ENCODE assay signal across 18 cellular contexts in genomic region chr12:5997260-5997659, GRCh38. TPM values are rescaled to one million over a fixed set of nuclear protein-coding genes. Genes with fewer than 3 reads are reported as not detected.
DNase-seq lines count a peak whose midpoint lies in the region; ATAC-seq, FAIRE-seq and TF ChIP-seq lines count a peak whose summit lies in the region.
"Had no signal": no experiment of that assay in that cellular context is flagged by ENCODE, and none has a peak within 500 bp of the region (broad histone marks: within the 10 kb centered on the region; RNA-seq: fewer than 3 reads in every experiment).

No MANE protein-coding gene starts in this region.

- H3K4me1 ChIP-seq in MM.1S (ENCODE audit: low read length) (peaks cover 8% of the 10 kb centered on the region; the same call in 1 of the 2 replicates), esophagus squamous epithelium (peaks cover 0 to 18% (median 0%) of the 10 kb centered on the region in 3 donors)
- H3K4me1 ChIP-seq: A549 had no signal

- H3K36me3 ChIP-seq in MM.1S (replicated peaks; ENCODE audit: insufficient read depth, low read length) = no peaks in the 10 kb centered on the region
- peaks cover 0 to 28% (median 0%) of the 10 kb centered on the region in 3 donors for H3K36me3 ChIP-seq in esophagus squamous epithelium

- peak overlapping the region; percentile 15; the same call in 1 of the 2 replicates for H3K4me2 ChIP-seq in MM.1S (ENCODE audit: low read depth, low read length)
- H3K4me2 ChIP-seq: A549 had no signal

- peak; percentile 52 for DNase-seq in activated CD4-positive, alpha-beta T cell treated with anti-CD3 and anti-CD28 coated beads, Interleukin-2, amount 10 ng/mL, durations not matched to agents 24 days and 14 days
- no peak for DNase-seq in activated CD4-positive, alpha-beta T cell treated with anti-CD3 and anti-CD28 coated beads, Interleukin-2, amount 10 ng/mL, durations not matched to agents 7 days and 5 days
- no peak for DNase-seq in D721Med (ENCODE audit: insufficient read length, low spot score)
- peak; percentile 44 for DNase-seq in MM.1S
- no peak for DNase-seq in neural crest cell (ENCODE audit: low read depth, low spot score)
- no peak for DNase-seq in esophagus squamous epithelium (lab: John Stamatoyannopoulos, UW)
- no peak for DNase-seq in CD4-positive, alpha-beta T cell
- DNase-seq: AML-193; CD4-positive, alpha-beta memory T cell; DMS79 treated with DMSO at 0.1 percent for 48 hours; GF-D8; H9; IMR-90 had no signal

- H3K4me3 Mint-ChIP-seq in activated CD4-positive, alpha-beta T cell treated with anti-CD3 and anti-CD28 coated beads, Interleukin-2, amount 10 ng/mL, durations not matched to agents 24 days and 14 days = no peak overlapping the region
- H3K4me3 Mint-ChIP-seq in activated CD4-positive, alpha-beta T cell treated with anti-CD3 and anti-CD28 coated beads, Interleukin-2, amount 10 ng/mL, durations not matched to agents 7 days and 5 days = no peak overlapping the region
- no peak overlapping the region for H3K4me3 Mint-ChIP-seq in neural crest cell
- no peak overlapping the region for H3K4me3 Mint-ChIP-seq in CD4-positive, alpha-beta T cell
- H3K4me3 Mint-ChIP-seq: CD4-positive, alpha-beta memory T cell; H9 had no signal

- H3K9me3 ChIP-seq in MM.1S (replicated peaks; ENCODE audit: insufficient read depth, low read length) (no peaks in the 10 kb centered on the region), esophagus squamous epithelium (no peaks in the 10 kb centered on the region)
- no peaks in the 10 kb centered on the region for H3K9me3 ChIP-seq in CD4-positive, alpha-beta T cell (ENCODE audit: control insufficient read depth, low read length)
- H3K9me3 ChIP-seq: A549 had no signal

- H3K36me3 Mint-ChIP-seq in activated CD4-positive, alpha-beta T cell treated with anti-CD3 and anti-CD28 coated beads, Interleukin-2, amount 10 ng/mL, durations not matched to agents 24 days and 14 days (ENCODE audit: low read depth) = no peaks in the 10 kb centered on the region
- H3K36me3 Mint-ChIP-seq in activated CD4-positive, alpha-beta T cell treated with anti-CD3 and anti-CD28 coated beads, Interleukin-2, amount 10 ng/mL, durations not matched to agents 7 days and 5 days (ENCODE audit: low read depth) = no peaks in the 10 kb centered on the region
- H3K36me3 Mint-ChIP-seq in neural crest cell (ENCODE audit: low read depth) = no peaks in the 10 kb centered on the region
- no peaks in the 10 kb centered on the region for H3K36me3 Mint-ChIP-seq in CD4-positive, alpha-beta T cell (ENCODE audit: low read depth)
- H3K36me3 Mint-ChIP-seq: CD4-positive, alpha-beta memory T cell had no signal

- no peaks in the 10 kb centered on the region for H3F3A ChIP-seq in MM.1S (ENCODE audit: insufficient read depth, low read length)

- peak overlapping the region; percentile 47; the same call in 1 of the 2 replicates for H2AFZ ChIP-seq in MM.1S (ENCODE audit: low read length)

- H3K9ac ChIP-seq in MM.1S (ENCODE audit: low read length) = no peak overlapping the region

- peak; percentile 41 for FAIRE-seq in D721Med (lab: Jason Lieb, UNC)
- FAIRE-seq: A549, H1 had no signal

- H3K27me3 ChIP-seq in MM.1S (replicated peaks; ENCODE audit: insufficient read depth, low read length) (no peaks in the 10 kb centered on the region), esophagus squamous epithelium (peaks cover 0 to 10% (median 0%) of the 10 kb centered on the region in 4 donors)
- peaks cover 5% of the 10 kb centered on the region for H3K27me3 ChIP-seq in CD4-positive, alpha-beta T cell (ENCODE audit: control insufficient read depth, insufficient read depth, low read length)

- no peak for ATAC-seq in GM21528 (IDR thresholded peaks at IDR 0.05; ENCODE audit: low FRiP score, unreplicated experiment)
- ATAC-seq in CD4-positive, alpha-beta T cell (ENCODE audit: poor library complexity) = no peak
- ATAC-seq: A549 had no signal

- H3K79me2 ChIP-seq in MM.1S (ENCODE audit: low read length) = no peaks in the 10 kb centered on the region

- no peaks in the 10 kb centered on the region for H3K4me1 Mint-ChIP-seq in activated CD4-positive, alpha-beta T cell treated with anti-CD3 and anti-CD28 coated beads, Interleukin-2, amount 10 ng/mL, durations not matched to agents 24 days and 14 days
- H3K4me1 Mint-ChIP-seq in activated CD4-positive, alpha-beta T cell treated with anti-CD3 and anti-CD28 coated beads, Interleukin-2, amount 10 ng/mL, durations not matched to agents 7 days and 5 days = no peaks in the 10 kb centered on the region
- no peaks in the 10 kb centered on the region for H3K4me1 Mint-ChIP-seq in neural crest cell
- H3K4me1 Mint-ChIP-seq in CD4-positive, alpha-beta T cell (ENCODE audit: low read depth) = no peaks in the 10 kb centered on the region
- H3K4me1 Mint-ChIP-seq: CD4-positive, alpha-beta memory T cell; H9 had no signal

- TF ChIP-seq POLR2A in esophagus squamous epithelium (IDR thresholded peaks at IDR 0.05) = no peak

- POLR2A ChIA-PET in activated CD4-positive, alpha-beta T cell treated with anti-CD3 and anti-CD28 coated beads, Interleukin-2, amount 10 ng/mL, durations not matched to agents 7 days and 5 days (lab: Charles Lee) = no interaction called here
- POLR2A ChIA-PET in CD4-positive, alpha-beta T cell (lab: Charles Lee) = no interaction called here

- H3K27me3 Mint-ChIP-seq in activated CD4-positive, alpha-beta T cell treated with anti-CD3 and anti-CD28 coated beads, Interleukin-2, amount 10 ng/mL, durations not matched to agents 24 days and 14 days = peaks cover 12% of the 10 kb centered on the region
- H3K27me3 Mint-ChIP-seq in activated CD4-positive, alpha-beta T cell treated with anti-CD3 and anti-CD28 coated beads, Interleukin-2, amount 10 ng/mL, durations not matched to agents 7 days and 5 days = peaks cover 13% of the 10 kb centered on the region
- no peaks in the 10 kb centered on the region for H3K27me3 Mint-ChIP-seq in neural crest cell (ENCODE audit: low read depth)
- peaks cover 55% of the 10 kb centered on the region for H3K27me3 Mint-ChIP-seq in CD4-positive, alpha-beta T cell

- H3K27ac Mint-ChIP-seq in activated CD4-positive, alpha-beta T cell treated with anti-CD3 and anti-CD28 coated beads, Interleukin-2, amount 10 ng/mL, durations not matched to agents 24 days and 14 days = no peak overlapping the region
- H3K27ac Mint-ChIP-seq in activated CD4-positive, alpha-beta T cell treated with anti-CD3 and anti-CD28 coated beads, Interleukin-2, amount 10 ng/mL, durations not matched to agents 7 days and 5 days = no peak overlapping the region
- H3K27ac Mint-ChIP-seq in neural crest cell (ENCODE audit: unreplicated experiment) = peak overlapping the region; percentile 8
- H3K27ac Mint-ChIP-seq in CD4-positive, alpha-beta T cell = no peak overlapping the region
- H3K27ac Mint-ChIP-seq: CD4-positive, alpha-beta memory T cell; H9 had no signal

- H3K4me3 ChIP-seq in MM.1S (ENCODE audit: low read length) = no peak overlapping the region
- H3K4me3 ChIP-seq in esophagus squamous epithelium = no peak overlapping the region
- H3K4me3 ChIP-seq: A549 had no signal

- no peak for TF ChIP-seq CTCF in D721Med (IDR thresholded peaks at IDR 0.05; ENCODE audit: insufficient read depth, missing control alignments)
- no peak for TF ChIP-seq CTCF in MM.1S (IDR thresholded peaks at IDR 0.05; ENCODE audit: low read length)
- TF ChIP-seq CTCF in neural crest cell (conservative IDR thresholded peaks at IDR 0.05) = no peak
- TF ChIP-seq CTCF in esophagus squamous epithelium (IDR thresholded peaks at IDR 0.05) = no peak
- TF ChIP-seq CTCF in CD4-positive, alpha-beta T cell (IDR thresholded peaks at IDR 0.05) = no peak

- no peaks in the 10 kb centered on the region for H4K20me1 ChIP-seq in MM.1S (ENCODE audit: insufficient read depth, low read length)

- intact Hi-C loops in activated CD4-positive, alpha-beta T cell treated with anti-CD3 and anti-CD28 coated beads, Interleukin-2, amount 10 ng/mL, durations not matched to agents 24 days and 14 days (cut with micrococcal nuclease) = no loop called here
- intact Hi-C loops in esophagus squamous epithelium (cut with DNase I) = no loop called here
- intact Hi-C loops in CD4-positive, alpha-beta T cell (cut with DNase I, micrococcal nuclease) = no loop called here

- no peak overlapping the region for H3K27ac ChIP-seq in MM.1S (ENCODE audit: low read length)
- H3K27ac ChIP-seq in esophagus squamous epithelium = no peak overlapping the region
- H3K27ac ChIP-seq in CD4-positive, alpha-beta T cell (ENCODE audit: low read depth, low read length) = no peak overlapping the region
- H3K27ac ChIP-seq: 22Rv1, A549, C4-2B had no signal

- 96 to 97% methylated on average over 3 of the region's 3 CpGs for WGBS in esophagus squamous epithelium, 2 donors

- CTCF ChIA-PET in activated CD4-positive, alpha-beta T cell treated with anti-CD3 and anti-CD28 coated beads, Interleukin-2, amount 10 ng/mL, durations not matched to agents 7 days and 5 days (lab: Charles Lee) = interaction anchor here (0.7 kb wide), 1 partner anchor 291 kb away, joined by 4 read pairs; no protein-coding TSS in a partner anchor
- CTCF ChIA-PET in CD4-positive, alpha-beta T cell (lab: Charles Lee) = interaction anchor here (1.1 kb wide), 1 partner anchor 10 kb away, joined by 3 read pairs; no protein-coding TSS in a partner anchor

- H3K9me2 ChIP-seq in MM.1S (replicated peaks; ENCODE audit: insufficient read depth, low read length) = no peaks in the 10 kb centered on the region

- no peaks in the 10 kb centered on the region for H3K9me3 Mint-ChIP-seq in activated CD4-positive, alpha-beta T cell treated with anti-CD3 and anti-CD28 coated beads, Interleukin-2, amount 10 ng/mL, durations not matched to agents 24 days and 14 days
- no peaks in the 10 kb centered on the region for H3K9me3 Mint-ChIP-seq in activated CD4-positive, alpha-beta T cell treated with anti-CD3 and anti-CD28 coated beads, Interleukin-2, amount 10 ng/mL, durations not matched to agents 7 days and 5 days
- H3K9me3 Mint-ChIP-seq in neural crest cell = no peaks in the 10 kb centered on the region
- no peaks in the 10 kb centered on the region for H3K9me3 Mint-ChIP-seq in CD4-positive, alpha-beta T cell
- H3K9me3 Mint-ChIP-seq: CD4-positive, alpha-beta memory T cell; H9 had no signal

RNA-seq across cellular contexts. Expression of gene ANO2, which starts 52.2 kb away (rescaled TPM):
- total RNA-seq in activated CD4-positive, alpha-beta T cell treated with anti-CD3 and anti-CD28 coated beads, Interleukin-2, amount 10 ng/mL, durations not matched to agents 24 days and 14 days = not detected in 2 replicates
- total RNA-seq in activated CD4-positive, alpha-beta T cell treated with anti-CD3 and anti-CD28 coated beads, Interleukin-2, amount 10 ng/mL, durations not matched to agents 7 days and 5 days = not detected
- 1.9 and 2.0 TPM in 2 replicates for total RNA-seq in neural crest cell
- total RNA-seq in esophagus squamous epithelium = 10 to 100 TPM in 1 of 4 donors, 1 to 10 TPM in 2, under 1 TPM in 1; 0.49 to 11.8 (median 3.1) TPM
- total RNA-seq in CD4-positive, alpha-beta T cell = not detected
- total RNA-seq: CD4-positive, alpha-beta memory T cell; IMR-90 had no signal

Comparison
In these comparisons a context has a peak if more than half of its experiments do, and no peak if none do; other contexts are left out.
1. DNase-seq: peak in activated CD4-positive, alpha-beta T cell treated with anti-CD3 and anti-CD28 coated beads, Interleukin-2, amount 10 ng/mL, durations not matched to agents 24 days and 14 days (single experiment) and MM.1S (single experiment); none in activated CD4-positive, alpha-beta T cell treated with anti-CD3 and anti-CD28 coated beads, Interleukin-2, amount 10 ng/mL, durations not matched to agents 7 days and 5 days (single experiment), D721Med (single experiment), neural crest cell (single experiment), esophagus squamous epithelium (single experiment) and CD4-positive, alpha-beta T cell (0 of 10).